9 cellular contexts compared by ENCODE assay signal in genomic region chr20:17961600-17961965, GRCh38. TPM values are rescaled to one million over a fixed set of nuclear protein-coding genes. Genes with fewer than 3 reads are reported as not detected.
DNase-seq lines count a peak whose midpoint lies in the region; ATAC-seq, FAIRE-seq and TF ChIP-seq lines count a peak whose summit lies in the region.
"Had no signal": no experiment of that assay in that cellular context is flagged by ENCODE, and none has a peak within 500 bp of the region (broad histone marks: within the 10 kb centered on the region; RNA-seq: fewer than 3 reads in every experiment).

No MANE protein-coding gene starts in this region.

- H3K27me3 Mint-ChIP-seq in IgD-negative memory B cell: no peaks in the 10 kb centered on the region
- no peaks in the 10 kb centered on the region for H3K27me3 Mint-ChIP-seq in natural killer cell (ENCODE audit: low read depth in 2 of 2)

- TF ChIP-seq CTCF in AG10803 (conservative IDR thresholded peaks at IDR 0.05; ENCODE audit: low read length): no peak
- no peak for TF ChIP-seq CTCF in K562 (IDR thresholded peaks at IDR 0.05 in 2 of 3, conservative IDR thresholded peaks at IDR 0.05 in 1 of 3; ENCODE audit: insufficient read depth in 2 of 3, low read depth in 1 of 3, low read length in 3 of 3)
- no peak for TF ChIP-seq CTCF in natural killer cell (IDR thresholded peaks at IDR 0.05)
- no peak for TF ChIP-seq CTCF in lower leg skin (IDR thresholded peaks at IDR 0.05)

- peak overlapping the region; percentile 59; the same call in 1 of the 3 replicates for H3K27ac ChIP-seq in K562 (ENCODE audit: extremely low read depth, low read depth, low read length)

- CTCF ChIA-PET in K562 (lab: Yijun Ruan, JAX; ENCODE audit: low intra/inter-chr PET ratio): no interaction called here

- intact Hi-C loops in K562 (cut with micrococcal nuclease) (no loop called here), natural killer cell (cut with micrococcal nuclease) (loop anchor here (10.0 kb wide), 2 partner anchors 457 to 1227 kb away; partner anchors contain the start of gene SNRPB2), lower leg skin (cut with DNase I; ENCODE audit: low total_unique reads) (loop anchor here (1.0 kb wide), 1 partner anchor 26 kb away; no protein-coding TSS in a partner anchor)

- H3K4me1 Mint-ChIP-seq in IgD-negative memory B cell (peaks cover 75 to 79% (median 79%) of the 10 kb centered on the region in 3 donors), natural killer cell (peaks cover 83 to 87% of the 10 kb centered on the region in 2 donors)

- FAIRE-seq in K562 (lab: Jason Lieb, UNC): no peak

- H3K9me1 ChIP-seq in K562 (ENCODE audit: control insufficient read depth, insufficient read depth, low read length): peaks cover 3% of the 10 kb centered on the region

- no peak for TF ChIP-seq RAD21 in K562 (CRISPR knock-in tag; conservative IDR thresholded peaks at IDR 0.05 in 1 of 2, IDR thresholded peaks at IDR 0.05 in 1 of 2)

- DNase-seq in AG10803 (ENCODE audit: low read depth): peak; percentile 46
- no peak for DNase-seq in K562 (ENCODE audit: extremely low read depth in 1 of 4, low spot score in 3 of 4)
- DNase-seq in natural killer cell: no peak
- DNase-seq in HUDEP-2 (lab: John Stamatoyannopoulos, UW; ENCODE audit: unreplicated experiment in 76 of 76): no peak
- DNase-seq in GDM1 (lab: John Stamatoyannopoulos, UW): no peak
- no peak for DNase-seq in lower leg skin (ENCODE audit: low spot score in 2 of 2)
- no peak for DNase-seq in NCI-H2107 (lab: John Stamatoyannopoulos, UW)

- H3K4me3 ChIP-seq in AG10803 (ENCODE audit: low read length) (no peak overlapping the region), K562 (no peak overlapping the region), lower leg skin (ENCODE audit: low read depth, poor library complexity, severe bottlenecking) (no peak overlapping the region)
- H3K4me3 ChIP-seq: lung had no signal

- 25% methylated on average over 1 of the region's 1 CpG for WGBS in K562 (ENCODE audit: insufficient coverage, low coverage, missing lambda C conversion rate)
- 9 to 22% methylated on average over 1 of the region's 1 CpG for WGBS in lower leg skin, 2 donors

- no peaks in the 10 kb centered on the region for H3K27me3 ChIP-seq in K562 (ENCODE audit: control insufficient read depth in 2 of 2, insufficient read depth in 2 of 2, low read length in 2 of 2)

- POLR2A ChIA-PET in K562 (lab: Yijun Ruan, JAX): interaction anchor here (1.1 to 1.7 kb wide), 2 partner anchors 10 to 18 kb away, joined by 6 to 7 read pairs; no protein-coding TSS in a partner anchor

- H3K4me1 ChIP-seq in K562 (replicated peaks in 1 of 2; ENCODE audit: control insufficient read depth in 2 of 2, insufficient read depth in 2 of 2, low read length in 2 of 2): peaks cover 21 to 65% of the 10 kb centered on the region in 2 experiments

- H3K79me2 ChIP-seq in K562 (ENCODE audit: control insufficient read depth, insufficient read depth, low read length): peaks cover 100% of the 10 kb centered on the region

- H3K9ac ChIP-seq in K562 (ENCODE audit: insufficient read depth in 1 of 2, low read depth in 2 of 2, low read length in 2 of 2): no peak overlapping the region; a peak in 1 of 4 replicates

- ATAC-seq in K562: no peak
- no peak for ATAC-seq in natural killer cell

- H3K4me3 Mint-ChIP-seq in IgD-negative memory B cell (peak overlapping the region; percentile 66 to 93 (median 75)), natural killer cell (peak overlapping the region; percentile 21)

- H4K20me1 ChIP-seq in K562 (replicated peaks; ENCODE audit: control insufficient read depth, insufficient read depth, low read length): peaks cover 43% of the 10 kb centered on the region

- H3K27ac Mint-ChIP-seq in IgD-negative memory B cell (peak overlapping the region; percentile 24 to 84 (median 67)), natural killer cell (peak overlapping the region; percentile 95 to 98)

- peak overlapping the region; percentile 51; the same call in 1 of the 2 replicates for H3K4me2 ChIP-seq in K562 (ENCODE audit: insufficient read depth, low read length)

- H3K36me3 Mint-ChIP-seq in IgD-negative memory B cell (peaks cover 3% of the 10 kb centered on the region), natural killer cell (no peaks in the 10 kb centered on the region)

- no peak overlapping the region for H2AFZ ChIP-seq in K562 (ENCODE audit: low read depth, low read length)

- H3K9me3 ChIP-seq in K562 (replicated peaks; ENCODE audit: control insufficient read depth, insufficient read depth, low read depth, low read length): no peaks in the 10 kb centered on the region

- in situ Hi-C loops in K562 (cut with MboI): no loop called here

- BruUV-seq in K562 (replicated peaks; lab: Mats Ljungman, UMichigan): no TSS peak

- H3K36me3 ChIP-seq in K562 (ENCODE audit: control insufficient read depth, insufficient read depth, low read length): peaks cover 71% of the 10 kb centered on the region

- H3K9me3 Mint-ChIP-seq in IgD-negative memory B cell (no peaks in the 10 kb centered on the region), natural killer cell (no peaks in the 10 kb centered on the region)

- TF ChIP-seq POLR2A in K562 (conservative IDR thresholded peaks at IDR 0.05): no peak
- TF ChIP-seq POLR2A in lower leg skin (IDR thresholded peaks at IDR 0.05): no peak

- TF ChIP-seq EP300 in K562 (IDR thresholded peaks at IDR 0.05; ENCODE audit: low read length): no peak

TF ChIP-seq in K562, 482 proteins besides CTCF, POLR2A, EP300 and RAD21:
- TF ChIP-seq ZNF75A (CRISPR knock-in tag; IDR thresholded peaks at IDR 0.05) (no peak), LARP7 (IDR thresholded peaks at IDR 0.05) (no peak), POLR2AphosphoS5 (IDR thresholded peaks at IDR 0.05; ENCODE audit: control insufficient read depth, insufficient read depth, low read depth, low read length) (0 out of 2 replicates have a peak, but pooled peaks have one; percentile 7), ZFP91 (CRISPR knock-in tag; IDR thresholded peaks at IDR 0.05) (no peak), SMAD3 (CRISPR knock-in tag; conservative IDR thresholded peaks at IDR 0.05) (no peak)

RNA-seq across cellular contexts. Expression of gene SNX5, which starts 7.0 kb away (rescaled TPM):
- 103 TPM for polyA plus RNA-seq in IgD-negative memory B cell
- 174 and 330 TPM in 2 replicates for total RNA-seq in K562 (2011; cell fraction: chromatin; rRNA removed; ENCODE audit: low replicate concordance)
- 139 and 146 TPM in 2 replicates for total RNA-seq in K562 (2011; cell fraction: nucleolus; rRNA removed)
- 189 and 260 TPM in 2 replicates for total RNA-seq in K562 (2011; cell fraction: nucleoplasm; rRNA removed)
- 150 and 171 TPM in 2 replicates for total RNA-seq in K562 (2014; rRNA removed)
- total RNA-seq in K562 (2014; rRNA removed; fragmentation: Illumina TruSeq; extraction: Trizol): 157 and 183 TPM in 2 replicates
- 156 and 164 TPM in 2 replicates for total RNA-seq in K562 (2015; rRNA removed; fragmentation: Illumina TruSeq; extraction: Trizol)
- 128 and 142 TPM in 2 replicates for total RNA-seq in K562 (2021)
- polyA plus RNA-seq in K562 (2011; rRNA removed): 139 and 174 TPM in 2 replicates
- polyA plus RNA-seq in K562 (2011; cell fraction: cytosol; rRNA removed): 84.9 and 100 TPM in 2 replicates
- 170 and 187 TPM in 2 replicates for polyA plus RNA-seq in K562 (2011; cell fraction: nucleus; rRNA removed)
- 122 and 132 TPM in 2 replicates for polyA plus RNA-seq in K562 (2012)
- polyA plus RNA-seq in K562 (2014; fragmentation: Illumina TruSeq; extraction: Trizol): 150 and 160 TPM in 2 replicates
- polyA plus RNA-seq in K562 (2014; fragmentation: Nextera tagmentation; extraction: Ambion mirVana): 10 to 100 TPM; 53.5 to 69.8 TPM
- 232 and 276 TPM in 2 replicates for polyA plus RNA-seq in K562 (2014; rRNA removed)
- 156 and 164 TPM in 2 replicates for polyA minus RNA-seq in K562 (2011; rRNA and poly(A)+ RNA removed)
- 70.9 and 78.5 TPM in 2 replicates for polyA minus RNA-seq in K562 (2011; cell fraction: cytosol; rRNA and poly(A)+ RNA removed)
- polyA minus RNA-seq in K562 (2011; cell fraction: nucleus; rRNA and poly(A)+ RNA removed): 156 and 184 TPM in 2 replicates
- total RNA-seq in natural killer cell: 10 to 100 TPM; 62.3 to 85.4 (median 72.1) TPM
- total RNA-seq in lower leg skin: 10 to 100 TPM; 44.6 to 70.7 (median 66.0) TPM

RNA-seq across cellular contexts. Expression of gene MGME1, which starts 7.2 kb away (rescaled TPM):
- polyA plus RNA-seq in IgD-negative memory B cell (29.2 TPM), K562 (2011; rRNA removed) (25.9 and 36.0 TPM in 2 replicates), K562 (2014; fragmentation: Illumina TruSeq; extraction: Trizol) (41.3 and 45.1 TPM in 2 replicates), K562 (2014; fragmentation: Nextera tagmentation; extraction: Ambion mirVana) (10 to 100 TPM; 13.4 to 20.7 TPM), K562 (2014; rRNA removed) (23.1 and 27.3 TPM in 2 replicates)
- total RNA-seq in K562 (2011; cell fraction: chromatin; rRNA removed; ENCODE audit: low replicate concordance): 27.5 and 51.1 TPM in 2 replicates
- 29.0 and 30.2 TPM in 2 replicates for total RNA-seq in K562 (2011; cell fraction: nucleolus; rRNA removed)
- total RNA-seq in K562 (2011; cell fraction: nucleoplasm; rRNA removed): 29.8 and 32.3 TPM in 2 replicates
- total RNA-seq in K562 (2014; rRNA removed) (15.6 and 15.9 TPM in 2 replicates), K562 (2014; rRNA removed; fragmentation: Illumina TruSeq; extraction: Trizol) (38.6 and 42.7 TPM in 2 replicates), K562 (2015; rRNA removed; fragmentation: Illumina TruSeq; extraction: Trizol) (34.1 and 35.0 TPM in 2 replicates), K562 (2021) (29.2 and 30.6 TPM in 2 replicates), natural killer cell (10 to 100 TPM; 10.3 to 25.1 (median 13.0) TPM), lower leg skin (10 to 100 TPM; 21.9 to 36.3 (median 33.5) TPM)
- polyA plus RNA-seq in K562 (2011; cell fraction: cytosol; rRNA removed): 12.0 and 17.2 TPM in 2 replicates
- polyA plus RNA-seq in K562 (2011; cell fraction: nucleus; rRNA removed): 15.6 and 16.5 TPM in 2 replicates
- polyA plus RNA-seq in K562 (2012): 33.1 and 37.6 TPM in 2 replicates
- polyA minus RNA-seq in K562 (2011; rRNA and poly(A)+ RNA removed): 35.0 and 37.2 TPM in 2 replicates
- 19.7 and 26.8 TPM in 2 replicates for polyA minus RNA-seq in K562 (2011; cell fraction: cytosol; rRNA and poly(A)+ RNA removed)
- 16.3 and 30.9 TPM in 2 replicates for polyA minus RNA-seq in K562 (2011; cell fraction: nucleus; rRNA and poly(A)+ RNA removed)
